In the genomic region with DNA sequence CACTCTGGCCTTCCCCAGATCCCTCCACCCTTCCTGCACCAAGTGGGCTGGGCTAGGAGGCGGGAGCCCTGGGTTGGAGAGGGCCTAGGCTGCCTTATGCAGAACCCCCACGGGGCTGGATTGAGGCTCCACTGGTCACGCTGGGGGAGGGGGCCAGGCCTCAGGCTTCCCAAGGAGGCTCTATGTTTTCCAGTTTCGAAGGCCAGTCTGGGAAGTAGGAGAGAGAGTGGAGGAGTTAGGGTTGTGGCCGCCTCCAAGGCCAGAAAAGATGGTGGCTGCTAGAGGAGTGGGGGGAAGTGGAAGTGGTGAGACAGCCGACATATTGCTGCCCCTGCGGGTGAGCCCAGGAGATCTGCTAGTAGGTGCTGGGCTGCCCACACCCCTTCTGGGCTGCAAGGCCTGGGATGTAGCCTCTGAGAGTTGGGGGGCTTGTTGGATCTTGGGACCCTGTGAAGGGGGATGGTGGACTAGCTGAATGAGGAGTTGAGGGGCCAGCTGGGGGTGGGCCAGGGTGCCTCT, we compare ENCODE assay signal across 8 cellular contexts. TPM values are rescaled to one million over a fixed set of nuclear protein-coding genes. Genes with fewer than 3 reads are reported as not detected.
DNase-seq lines count a peak whose midpoint lies in the region; ATAC-seq lines count a peak whose summit lies in the region.

No MANE protein-coding gene starts in this region.

- no peak for ATAC-seq in activated naive CD8-positive, alpha-beta T cell treated with anti-CD3 and anti-CD28 coated beads, Interleukin-2, amount 50 U/mL, for 24 hours
- ATAC-seq in left ventricle myocardium superior, result no peak
- ATAC-seq in esophagus mucosa, result no peak

- peak overlapping the region; percentile 98 for H3K4me2 ChIP-seq in skeletal muscle satellite cell (ENCODE audit: low read length)

- H3K9ac ChIP-seq in skeletal muscle satellite cell (ENCODE audit: low read depth, low read length), result peak overlapping the region; percentile 92

- no peaks in the 10 kb centered on the region for H3K9me3 Mint-ChIP-seq in activated naive CD8-positive, alpha-beta T cell treated with anti-CD3 and anti-CD28 coated beads, Interleukin-2, amount 50 U/mL, for 24 hours

- intact Hi-C loops in left ventricle myocardium superior (cut with micrococcal nuclease), result no loop called here

- H3K36me3 ChIP-seq in skeletal muscle satellite cell (ENCODE audit: insufficient read depth, low read length), result peaks cover 14% of the 10 kb centered on the region

- H3K4me3 Mint-ChIP-seq in activated naive CD8-positive, alpha-beta T cell treated with anti-CD3 and anti-CD28 coated beads, Interleukin-2, amount 50 U/mL, for 24 hours, result peak overlapping the region; percentile 98

- H3K9me3 ChIP-seq in skeletal muscle satellite cell (replicated peaks; ENCODE audit: low read length), result no peaks in the 10 kb centered on the region

- H3K4me1 ChIP-seq in skeletal muscle satellite cell (ENCODE audit: control insufficient read depth, insufficient read depth, low read length), result peaks cover 28% of the 10 kb centered on the region

- peak; percentile 62 for DNase-seq in EL
- peak; percentile 24 for DNase-seq in MV-4-11 (lab: John Stamatoyannopoulos, UW)
- DNase-seq in activated naive CD8-positive, alpha-beta T cell treated with anti-CD3 and anti-CD28 coated beads, Interleukin-2, amount 50 U/mL, for 24 hours, result peak; percentile 41
- peak; percentile 61 for DNase-seq in left ventricle myocardium superior
- DNase-seq in mucosa of gallbladder (ENCODE audit: low spot score), result no peak
- DNase-seq in NCI-H2171 treated with DMSO at 0.1 percent for 48 hours (lab: John Stamatoyannopoulos, UW), result no peak

- H3K27ac Mint-ChIP-seq in activated naive CD8-positive, alpha-beta T cell treated with anti-CD3 and anti-CD28 coated beads, Interleukin-2, amount 50 U/mL, for 24 hours, result peak overlapping the region; percentile 93

- H3K27me3 ChIP-seq in skeletal muscle satellite cell (ENCODE audit: control insufficient read depth, insufficient read depth, low read length), result no peaks in the 10 kb centered on the region

- H3K27me3 Mint-ChIP-seq in activated naive CD8-positive, alpha-beta T cell treated with anti-CD3 and anti-CD28 coated beads, Interleukin-2, amount 50 U/mL, for 24 hours, result no peaks in the 10 kb centered on the region

- H3K4me1 Mint-ChIP-seq in activated naive CD8-positive, alpha-beta T cell treated with anti-CD3 and anti-CD28 coated beads, Interleukin-2, amount 50 U/mL, for 24 hours, result peaks cover 51% of the 10 kb centered on the region

- H3K36me3 Mint-ChIP-seq in activated naive CD8-positive, alpha-beta T cell treated with anti-CD3 and anti-CD28 coated beads, Interleukin-2, amount 50 U/mL, for 24 hours (ENCODE audit: low read depth), result peaks cover 3% of the 10 kb centered on the region

- peak overlapping the region; percentile 82 for H3K4me3 ChIP-seq in skeletal muscle satellite cell (ENCODE audit: low read length)

RNA-seq across cellular contexts. Expression of a gene that starts 1.2 kb away (rescaled TPM):
- total RNA-seq in left ventricle myocardium superior, result 137 TPM
- 223 and 229 TPM in 2 replicates for total RNA-seq in skeletal muscle satellite cell (2012; rRNA removed)
- total RNA-seq in esophagus mucosa, result 92.0 TPM
- total RNA-seq in mucosa of gallbladder, result 261 TPM

RNA-seq across cellular contexts. Expression of a gene that starts 31.8 kb away (rescaled TPM):
- total RNA-seq in left ventricle myocardium superior (20.6 TPM), esophagus mucosa (2.4 TPM), mucosa of gallbladder (87.0 TPM)
- total RNA-seq in skeletal muscle satellite cell (2012; rRNA removed), result 0.51 and 1.5 TPM in 2 replicates

RNA-seq across cellular contexts. Expression of a gene that starts 32.1 kb away (rescaled TPM):
- total RNA-seq in left ventricle myocardium superior, result 10.4 TPM
- total RNA-seq in skeletal muscle satellite cell (2012; rRNA removed), result not detected in 2 replicates
- total RNA-seq in esophagus mucosa, result 0.60 TPM
- 2.2 TPM for total RNA-seq in mucosa of gallbladder

RNA-seq across cellular contexts. Expression of a gene that starts 41.7 kb away (rescaled TPM):
- total RNA-seq in left ventricle myocardium superior (31.6 TPM), esophagus mucosa (not detected), mucosa of gallbladder (0.95 TPM)
- 0.87 TPM in 1 of 2 replicates, not detected in the other for total RNA-seq in skeletal muscle satellite cell (2012; rRNA removed)

RNA-seq across cellular contexts. Expression of a gene that starts 45.8 kb away (rescaled TPM):
- total RNA-seq in left ventricle myocardium superior (not detected), esophagus mucosa (0.08 TPM), mucosa of gallbladder (not detected)
- total RNA-seq in skeletal muscle satellite cell (2012; rRNA removed), result not detected in 2 replicates

Comparison
In these comparisons a context has a peak if more than half of its experiments do, and no peak if none do; other contexts are left out.
1. DNase-seq: peak in EL (single experiment), MV-4-11 (single experiment), activated naive CD8-positive, alpha-beta T cell treated with anti-CD3 and anti-CD28 coated beads, Interleukin-2, amount 50 U/mL, for 24 hours (single experiment) and left ventricle myocardium superior (single experiment); none in mucosa of gallbladder (single experiment) and NCI-H2171 treated with DMSO at 0.1 percent for 48 hours (single experiment).